ENCODE assay signal across 8 cellular contexts in genomic region chr13:74135306-74136088, GRCh38. TPM values are rescaled to one million over a fixed set of nuclear protein-coding genes. Genes with fewer than 3 reads are reported as not detected.
A peak's percentile ranks its signal among the peaks of the same experiment; 100 is the strongest.
DNase-seq lines count a peak whose midpoint lies in the region; ATAC-seq and TF ChIP-seq lines count a peak whose summit lies in the region.

No MANE protein-coding gene starts in this region.

- no peak for TF ChIP-seq CTCF in CD4-positive, alpha-beta T cell (IDR thresholded peaks at IDR 0.05)
- no peak for TF ChIP-seq CTCF in esophagus squamous epithelium (IDR thresholded peaks at IDR 0.05)
- no peak for TF ChIP-seq CTCF in stomach (IDR thresholded peaks at IDR 0.05)

- no peak overlapping the region for H3K27ac Mint-ChIP-seq in CD4-positive, alpha-beta T cell
- peak overlapping the region in 1 of 6 donors; percentile 87 for H3K27ac Mint-ChIP-seq in naive B cell

- peak; percentile 27 to 60 (median 41) for DNase-seq in CD4-positive, alpha-beta T cell
- DNase-seq in NOMO-1 treated with DMSO at 0.1 percent for 48 hours (lab: John Stamatoyannopoulos, UW; ENCODE audit: unreplicated experiment), result peak; percentile 34
- peak; percentile 73 for DNase-seq in activated T-cell treated with anti-CD3 and anti-CD28 coated beads, Interleukin-2, amount 50 U/mL, for 1 hour
- no peak for DNase-seq in esophagus squamous epithelium (lab: John Stamatoyannopoulos, UW)
- peak; percentile 77 for DNase-seq in naive B cell
- peak; percentile 68 for DNase-seq in stomach

- POLR2A ChIA-PET in CD4-positive, alpha-beta T cell (lab: Charles Lee), result interaction anchor here (0.6 to 7.6 kb wide), 23 partner anchors 12 to 1191 kb away, joined by 3 to 218 read pairs (median 4); no protein-coding TSS in a partner anchor

- peak overlapping the region; percentile 89 for H3K4me3 Mint-ChIP-seq in CD4-positive, alpha-beta T cell
- H3K4me3 Mint-ChIP-seq in naive B cell, result peak overlapping the region in 3 of 8 donors; percentile 77 to 88 (median 79)

- 0% methylated on average over 11 of the region's 76 CpGs for WGBS in esophagus squamous epithelium, 2 donors
- 0 to 1% (median 1%) methylated on average over 32 to 75 of the region's 76 CpGs for WGBS in stomach, 5 donors

- no peaks in the 10 kb centered on the region for H3K27me3 ChIP-seq in CD4-positive, alpha-beta T cell (ENCODE audit: control insufficient read depth, insufficient read depth, low read length)
- H3K27me3 ChIP-seq in esophagus squamous epithelium (peaks cover 0 to 13% (median 0%) of the 10 kb centered on the region in 4 donors), stomach (peaks cover 0 to 11% (median 0%) of the 10 kb centered on the region in 3 donors)

- no peaks in the 10 kb centered on the region for H3K36me3 ChIP-seq in esophagus squamous epithelium
- no peaks in the 10 kb centered on the region for H3K36me3 ChIP-seq in stomach

- H3K27me3 Mint-ChIP-seq in CD4-positive, alpha-beta T cell, result peaks cover 6% of the 10 kb centered on the region
- no peaks in the 10 kb centered on the region for H3K27me3 Mint-ChIP-seq in naive B cell

- H3K27ac ChIP-seq in CD4-positive, alpha-beta T cell (ENCODE audit: low read depth, low read length), result peak overlapping the region; percentile 98
- H3K27ac ChIP-seq in esophagus squamous epithelium, result peak overlapping the region; percentile 73 to 95 (median 90)
- H3K27ac ChIP-seq in stomach, result peak overlapping the region; percentile 94 to 97 (median 96)

- no peak for TF ChIP-seq POLR2A in esophagus squamous epithelium (IDR thresholded peaks at IDR 0.05)
- TF ChIP-seq POLR2A in stomach (IDR thresholded peaks at IDR 0.05), result no peak

- H3K4me1 Mint-ChIP-seq in CD4-positive, alpha-beta T cell (ENCODE audit: low read depth), result peaks cover 25% of the 10 kb centered on the region
- peaks cover 21 to 27% (median 21%) of the 10 kb centered on the region in 3 donors for H3K4me1 Mint-ChIP-seq in naive B cell

- H3K4me1 ChIP-seq in esophagus squamous epithelium, result peaks cover 0 to 59% (median 9%) of the 10 kb centered on the region in 3 donors
- H3K4me1 ChIP-seq in stomach, result peaks cover 13 to 36% (median 25%) of the 10 kb centered on the region in 4 donors

- H3K4me3 ChIP-seq in esophagus squamous epithelium (peak overlapping the region; percentile 65 to 90 (median 76)), stomach (peak overlapping the region; percentile 89 to 96 (median 90))

- H3K9me3 Mint-ChIP-seq in CD4-positive, alpha-beta T cell, result no peaks in the 10 kb centered on the region
- peaks cover 0 to 5% (median 0%) of the 10 kb centered on the region in 7 donors for H3K9me3 Mint-ChIP-seq in naive B cell

- CTCF ChIA-PET in CD4-positive, alpha-beta T cell (lab: Charles Lee), result interaction anchor here (10.2 kb wide), 1 partner anchor 151 kb away, joined by 67 read pairs; no protein-coding TSS in a partner anchor

- ATAC-seq in CD4-positive, alpha-beta T cell (ENCODE audit: poor library complexity), result no peak
- ATAC-seq in GM19328 (IDR thresholded peaks at IDR 0.05; ENCODE audit: unreplicated experiment) (peak; percentile 39), HG03439 (IDR thresholded peaks at IDR 0.05; ENCODE audit: unreplicated experiment) (peak; percentile 42), naive B cell (ENCODE audit: low read depth in 2 of 2) (peak; percentile 12 to 14)

- peaks cover 23% of the 10 kb centered on the region for H3K36me3 Mint-ChIP-seq in CD4-positive, alpha-beta T cell (ENCODE audit: low read depth)
- H3K36me3 Mint-ChIP-seq in naive B cell, result no peaks in the 10 kb centered on the region

- no peaks in the 10 kb centered on the region for H3K9me3 ChIP-seq in CD4-positive, alpha-beta T cell (ENCODE audit: control insufficient read depth, low read length)
- no peaks in the 10 kb centered on the region for H3K9me3 ChIP-seq in esophagus squamous epithelium
- H3K9me3 ChIP-seq in stomach, result no peaks in the 10 kb centered on the region

- no peak for TF ChIP-seq EP300 in stomach (IDR thresholded peaks at IDR 0.05)

- intact Hi-C loops in CD4-positive, alpha-beta T cell (cut with DNase I, micrococcal nuclease), result loop anchor here (1.0 to 10.0 kb wide), 8 partner anchors 57 to 1191 kb away; no protein-coding TSS in a partner anchor
- intact Hi-C loops in esophagus squamous epithelium (cut with DNase I) (loop anchor here (10.0 kb wide), 1 partner anchor 301 kb away; no protein-coding TSS in a partner anchor), stomach (cut with DNase I; ENCODE audit: low total_unique reads) (no loop called here)

RNA-seq across cellular contexts. Expression of gene KLF12, which starts 1.3 kb away (rescaled TPM):
- 10 to 100 TPM; 69.5 to 74.7 TPM for total RNA-seq in CD4-positive, alpha-beta T cell
- 1 to 10 TPM in 3 of 4 donors, under 1 TPM in 1; 0.64 to 4.0 (median 1.4) TPM for total RNA-seq in esophagus squamous epithelium
- 10 to 100 TPM; 13.8 to 23.5 (median 17.4) TPM for polyA plus RNA-seq in naive B cell (ENCODE audit: low read depth in 6 of 6)
- 10 to 100 TPM in 1 of 5 donors, 1 to 10 TPM in 4; 3.2 to 24.6 (median 9.3) TPM for total RNA-seq in stomach
- polyA plus RNA-seq in stomach, result 1 to 10 TPM in 2 of 3 donors, under 1 TPM in 1; 0.73 to 1.2 (median 1.1) TPM
